Comparison of ENCODE assay signal across 21 cellular contexts in the genomic region with DNA sequence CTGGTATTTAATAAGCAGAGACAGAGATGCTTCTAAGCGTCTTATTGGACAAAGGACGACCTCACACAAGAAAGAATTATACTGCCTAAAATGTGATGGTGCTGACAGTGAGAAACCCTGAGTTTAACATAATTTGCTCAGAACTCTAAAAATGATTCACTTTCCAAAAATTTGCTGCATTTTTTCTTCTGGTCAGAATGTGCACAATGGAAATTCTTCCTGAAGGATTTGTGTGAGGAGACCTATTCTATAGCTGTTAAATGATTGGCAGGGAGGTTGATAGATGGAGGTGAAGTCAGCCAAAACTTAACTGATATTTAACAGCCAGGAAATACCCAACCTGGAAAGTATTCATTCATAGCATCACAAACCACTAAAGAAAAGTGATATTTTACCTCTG. TPM values are rescaled to one million over a fixed set of nuclear protein-coding genes. Genes with fewer than 3 reads are reported as not detected.
A peak's percentile ranks its signal among the peaks of the same experiment; 100 is the strongest.
DNase-seq lines count a peak whose midpoint lies in the region; ATAC-seq and TF ChIP-seq lines count a peak whose summit lies in the region.
"Had no signal": no experiment of that assay in that cellular context is flagged by ENCODE, and none has a peak within 500 bp of the region (broad histone marks: within the 10 kb centered on the region; RNA-seq: fewer than 3 reads in every experiment).

No MANE protein-coding gene starts in this region.

- H3K27ac ChIP-seq in PC-3 (ENCODE audit: low read length) (no peak overlapping the region), dorsolateral prefrontal cortex (no peak overlapping the region)

- H4K20me1 ChIP-seq in PC-3 (ENCODE audit: low read length), result no peaks in the 10 kb centered on the region

- TF ChIP-seq CTCF in HFFc6 (IDR thresholded peaks at IDR 0.05), result no peak
- no peak for TF ChIP-seq CTCF in PC-3 (conservative IDR thresholded peaks at IDR 0.05; ENCODE audit: low read depth, low read length)
- TF ChIP-seq CTCF in dorsolateral prefrontal cortex (IDR thresholded peaks at IDR 0.05 in 54 of 56, conservative IDR thresholded peaks at IDR 0.05 in 2 of 56; ENCODE audit: low read depth in 1 of 56, partially characterized antibody in 56 of 56), result no peak

- H3K4me1 ChIP-seq in PC-3 (ENCODE audit: insufficient read depth, low read length), result no peaks in the 10 kb centered on the region

- ATAC-seq in PC-3, result no peak
- ATAC-seq in GM18909 (IDR thresholded peaks at IDR 0.05; ENCODE audit: poor library complexity, unreplicated experiment), result no peak
- ATAC-seq: HepG2, Panc1, T-helper 17 cell had no signal

- no peak overlapping the region for H3K27ac Mint-ChIP-seq in HFFc6
- H3K27ac Mint-ChIP-seq: B cell, T-helper 17 cell had no signal

- no peaks in the 10 kb centered on the region for H3K27me3 ChIP-seq in PC-3 (ENCODE audit: low read length)
- H3K27me3 ChIP-seq in dorsolateral prefrontal cortex, result peaks cover 0 to 53% (median 4%) of the 10 kb centered on the region in 45 donors

- H3K4me1 Mint-ChIP-seq in HFFc6 (ENCODE audit: low read depth), result no peaks in the 10 kb centered on the region
- H3K4me1 Mint-ChIP-seq: B cell, T-helper 17 cell had no signal

- H3K36me3 Mint-ChIP-seq in HFFc6 (ENCODE audit: low read depth), result no peaks in the 10 kb centered on the region

- H3K4me2 ChIP-seq in PC-3 (ENCODE audit: low read length), result no peak overlapping the region

- intact Hi-C loops in PC-3 (cut with micrococcal nuclease), result no loop called here
- intact Hi-C loops in dorsolateral prefrontal cortex (cut with DNase I), result no loop called here

- DNase-seq in HFFc6, result peak; percentile 0
- peak; percentile 23 for DNase-seq in PC-3
- peak; percentile 30 for DNase-seq in glomerular visceral epithelial cell (ENCODE audit: extremely low spot score)
- DNase-seq in stromal cell of bone marrow (ENCODE audit: low read depth), result peak; percentile 3
- no peak for DNase-seq in effector CD8-positive, alpha-beta T cell (lab: John Stamatoyannopoulos, UW)
- DNase-seq in dorsolateral prefrontal cortex, result no peak
- no peak for DNase-seq in NCI-H2196 (lab: John Stamatoyannopoulos, UW; ENCODE audit: unreplicated experiment)
- DNase-seq: DMS 273 treated with DMSO at 0.1 percent for 48 hours, DND-41, GF-D8, KBM-7, NCI-H1417, NCI-H187, NCI-H345, NCI-H526, T-helper 17 cell had no signal

- H3K9me3 ChIP-seq in PC-3 (ENCODE audit: low read length), result no peaks in the 10 kb centered on the region

- CTCF ChIA-PET in PC-3 (lab: Charles Lee), result no interaction called here

- no peaks in the 10 kb centered on the region; the same call in 1 of the 2 replicates for H3K36me3 ChIP-seq in PC-3 (ENCODE audit: low read depth, low read length)

- no peaks in the 10 kb centered on the region for H3K9me3 Mint-ChIP-seq in HFFc6

- H3K4me3 ChIP-seq in PC-3 (ENCODE audit: low read length), result no peak overlapping the region
- no peak overlapping the region for H3K4me3 ChIP-seq in dorsolateral prefrontal cortex

- H3K9ac ChIP-seq in PC-3 (ENCODE audit: low read length), result no peak overlapping the region

- no peaks in the 10 kb centered on the region for H3K27me3 Mint-ChIP-seq in HFFc6 (ENCODE audit: insufficient read depth)
- H3K27me3 Mint-ChIP-seq: B cell, T-helper 17 cell had no signal

- POLR2A ChIA-PET in PC-3 (lab: Charles Lee; ENCODE audit: unreplicated experiment), result no interaction called here

- no peaks in the 10 kb centered on the region for H3F3A ChIP-seq in PC-3 (ENCODE audit: low read length, unreplicated experiment)

- BruUV-seq in PC-3 (replicated peaks; lab: Mats Ljungman, UMichigan), result no TSS peak

- no peak overlapping the region for H3K4me3 Mint-ChIP-seq in HFFc6
- H3K4me3 Mint-ChIP-seq: B cell, T-helper 17 cell had no signal

- H3K79me2 ChIP-seq in PC-3 (ENCODE audit: low read length), result no peaks in the 10 kb centered on the region

- no peak overlapping the region for H2AFZ ChIP-seq in PC-3 (ENCODE audit: low read length)

- H3K9me2 ChIP-seq in PC-3 (replicated peaks; ENCODE audit: low read length), result no peaks in the 10 kb centered on the region

RNA-seq across cellular contexts. Expression of a gene that starts 1.7 kb away (rescaled TPM):
- under 1 TPM in 1 of 6 experiments, not detected in 5; 0.24 TPM for total RNA-seq in HFFc6 (2021; fragmentation: NEBNext Ultra II Directional; extraction: Animal tissue kit (Norgen Biotek cat#: 25700))
- total RNA-seq in PC-3 (2014; rRNA removed) (not detected in 2 replicates), dorsolateral prefrontal cortex (10 to 100 TPM in 2 of 120 experiments, 1 to 10 TPM in 106, under 1 TPM in 8, not detected in 4; 0.58 to 13.7 (median 3.0) TPM)
- total RNA-seq: B cell, HepG2, SK-MEL-5, T-helper 17 cell had no signal

Comparison
In these comparisons a context has a peak if more than half of its experiments do, and no peak if none do; other contexts are left out.
1. DNase-seq: peak in HFFc6 (single experiment), PC-3 (single experiment), glomerular visceral epithelial cell (single experiment) and stromal cell of bone marrow (single experiment); none in effector CD8-positive, alpha-beta T cell (single experiment), dorsolateral prefrontal cortex (0 of 10) and NCI-H2196 (single experiment).